14 cellular contexts compared by ENCODE assay signal in the genomic region with DNA sequence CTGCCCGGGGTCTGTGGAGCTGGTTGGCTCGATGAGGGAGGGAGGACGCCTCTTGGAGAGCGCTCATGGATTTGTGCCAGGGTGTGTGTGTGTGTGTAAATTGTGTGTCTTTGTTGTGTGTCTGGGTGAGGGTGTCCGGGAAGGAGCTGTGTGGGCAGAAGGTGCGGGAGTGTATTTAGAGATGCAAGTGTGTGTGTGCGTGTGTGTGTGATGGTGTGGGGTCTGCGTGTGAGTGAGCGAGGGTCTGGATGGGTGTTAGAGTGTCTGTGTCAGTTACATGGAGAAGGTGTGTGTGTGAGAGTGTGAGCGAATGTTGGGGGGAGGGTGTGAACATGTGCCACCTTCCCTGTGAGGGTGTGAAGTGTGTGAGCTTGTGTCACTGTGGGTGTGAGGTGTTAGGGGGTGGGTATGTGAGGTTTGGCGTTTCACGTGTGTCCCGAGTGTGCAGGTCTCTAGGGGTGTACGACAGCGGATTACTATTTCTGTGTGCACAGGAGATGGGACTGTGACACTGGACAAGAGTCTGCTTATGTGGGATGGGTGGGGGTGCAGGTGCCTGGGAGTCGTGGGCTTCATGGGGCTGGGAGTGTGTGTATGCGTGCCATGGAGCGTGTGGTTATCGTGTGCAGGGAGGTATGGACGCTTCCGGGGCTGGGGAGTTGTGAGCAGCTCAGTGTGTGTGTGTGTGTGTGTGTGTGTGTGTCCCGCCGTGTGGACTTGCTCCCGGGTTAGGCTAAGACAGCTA. TPM values are rescaled to one million over a fixed set of nuclear protein-coding genes. Genes with fewer than 3 reads are reported as not detected.
A peak's percentile ranks its signal among the peaks of the same experiment; 100 is the strongest.
DNase-seq lines count a peak whose midpoint lies in the region; ATAC-seq and TF ChIP-seq lines count a peak whose summit lies in the region.
"Had no signal": no experiment of that assay in that cellular context is flagged by ENCODE, and none has a peak within 500 bp of the region (broad histone marks: within the 10 kb centered on the region; RNA-seq: fewer than 3 reads in every experiment).

No MANE protein-coding gene starts in this region.

- H3K9me3 ChIP-seq in NT2/D1 (ENCODE audit: insufficient read depth, low read length): no peaks in the 10 kb centered on the region
- no peaks in the 10 kb centered on the region for H3K9me3 ChIP-seq in iPS-18a (ENCODE audit: control insufficient read depth, low read depth, low read length)
- H3K9me3 ChIP-seq in subcutaneous abdominal adipose tissue (ENCODE audit: control insufficient read depth in 5 of 5, low read length in 5 of 5): no peaks in the 10 kb centered on the region

- no peaks in the 10 kb centered on the region for H3K9me3 Mint-ChIP-seq in activated CD8-positive, alpha-beta T cell treated with anti-CD3 and anti-CD28 coated beads, Interleukin-2, amount 10 ng/mL, durations not matched to agents 7 days and 5 days (ENCODE audit: insufficient read depth)
- H3K9me3 Mint-ChIP-seq in activated CD8-positive, alpha-beta T cell treated with anti-CD3 and anti-CD28 coated beads for 36 hours: no peaks in the 10 kb centered on the region
- H3K9me3 Mint-ChIP-seq: T-helper 1 cell treated with Interleukin-12 subunit alpha and Interleukin-12 subunit beta and Interleukin-4 antibody, amounts not matched to agents 30 μg/mL and 1 μg/mL, for 36 hours had no signal

- DNase-seq in activated CD8-positive, alpha-beta T cell treated with anti-CD3 and anti-CD28 coated beads, Interleukin-2, amount 10 ng/mL, durations not matched to agents 7 days and 5 days: no peak
- no peak for DNase-seq in activated CD8-positive, alpha-beta T cell treated with anti-CD3 and anti-CD28 coated beads for 36 hours
- DNase-seq in NT2/D1 (ENCODE audit: low read depth, low spot score) (no peak), hippocampal formation (lab: John Stamatoyannopoulos, UW) (no peak), OCI-M2 (lab: John Stamatoyannopoulos, UW; ENCODE audit: unreplicated experiment) (no peak), COLO829 (ENCODE audit: low spot score) (no peak)
- DNase-seq: AML-193; effector CD8-positive, alpha-beta T cell had no signal

- H3K27me3 ChIP-seq in NT2/D1 (ENCODE audit: insufficient read depth, insufficient read length): peaks cover 81% of the 10 kb centered on the region
- peaks cover 69% of the 10 kb centered on the region for H3K27me3 ChIP-seq in iPS-18a (ENCODE audit: control insufficient read depth, insufficient read depth, low read length)
- peaks cover 45 to 76% (median 67%) of the 10 kb centered on the region in 5 donors for H3K27me3 ChIP-seq in subcutaneous abdominal adipose tissue (ENCODE audit: control insufficient read depth in 5 of 5, insufficient read depth in 4 of 5, low read length in 5 of 5)

- TF ChIP-seq CTCF in activated CD8-positive, alpha-beta T cell treated with anti-CD3 and anti-CD28 coated beads for 36 hours (IDR thresholded peaks at IDR 0.05): no peak

- H3K4me3 Mint-ChIP-seq in activated CD8-positive, alpha-beta T cell treated with anti-CD3 and anti-CD28 coated beads, Interleukin-2, amount 10 ng/mL, durations not matched to agents 7 days and 5 days: no peak overlapping the region
- H3K4me3 Mint-ChIP-seq in activated CD8-positive, alpha-beta T cell treated with anti-CD3 and anti-CD28 coated beads for 36 hours: no peak overlapping the region
- H3K4me3 Mint-ChIP-seq: T-helper 1 cell treated with Interleukin-12 subunit alpha and Interleukin-12 subunit beta and Interleukin-4 antibody, amounts not matched to agents 30 μg/mL and 1 μg/mL, for 36 hours had no signal

- CTCF ChIA-PET in activated CD8-positive, alpha-beta T cell treated with anti-CD3 and anti-CD28 coated beads, Interleukin-2, amount 10 ng/mL, durations not matched to agents 7 days and 5 days (lab: Charles Lee): interaction anchor here (0.8 kb wide), 1 partner anchor 23 kb away, joined by 3 read pairs; no protein-coding TSS in a partner anchor
- CTCF ChIA-PET in activated CD8-positive, alpha-beta T cell treated with anti-CD3 and anti-CD28 coated beads for 36 hours (lab: Charles Lee): interaction anchor here (1.8 kb wide), 1 partner anchor 8 kb away, joined by 4 read pairs; no protein-coding TSS in a partner anchor

- H3K27me3 Mint-ChIP-seq in activated CD8-positive, alpha-beta T cell treated with anti-CD3 and anti-CD28 coated beads, Interleukin-2, amount 10 ng/mL, durations not matched to agents 7 days and 5 days (ENCODE audit: low read depth): peaks cover 64% of the 10 kb centered on the region
- peaks cover 58% of the 10 kb centered on the region for H3K27me3 Mint-ChIP-seq in activated CD8-positive, alpha-beta T cell treated with anti-CD3 and anti-CD28 coated beads for 36 hours

- POLR2A ChIA-PET in activated CD8-positive, alpha-beta T cell treated with anti-CD3 and anti-CD28 coated beads, Interleukin-2, amount 10 ng/mL, durations not matched to agents 7 days and 5 days (lab: Charles Lee): no interaction called here
- POLR2A ChIA-PET in activated CD8-positive, alpha-beta T cell treated with anti-CD3 and anti-CD28 coated beads for 36 hours (lab: Charles Lee): no interaction called here

- H3K27ac ChIP-seq in iPS-18a (ENCODE audit: low read length): no peak overlapping the region
- no peak overlapping the region for H3K27ac ChIP-seq in subcutaneous abdominal adipose tissue (ENCODE audit: low read depth, low read length)

- peak overlapping the region; percentile 74 for H3K9ac ChIP-seq in NT2/D1 (ENCODE audit: insufficient read length, low read depth)
- no peak overlapping the region for H3K9ac ChIP-seq in iPS-18a (ENCODE audit: low read length)
- H3K9ac ChIP-seq in subcutaneous abdominal adipose tissue (ENCODE audit: low read length in 5 of 5): no peak overlapping the region

- ATAC-seq in activated CD8-positive, alpha-beta T cell treated with anti-CD3 and anti-CD28 coated beads, Interleukin-2, amount 10 ng/mL, durations not matched to agents 7 days and 5 days: no peak
- ATAC-seq in activated CD8-positive, alpha-beta T cell treated with anti-CD3 and anti-CD28 coated beads for 36 hours: no peak

- peak overlapping the region; percentile 53 for H3K4me3 ChIP-seq in NT2/D1 (ENCODE audit: insufficient read length, low read depth)
- peak overlapping the region; percentile 68 for H3K4me3 ChIP-seq in iPS-18a (ENCODE audit: low read length)
- peak overlapping the region in 4 of 5 donors; percentile 6 to 55 (median 39) for H3K4me3 ChIP-seq in subcutaneous abdominal adipose tissue (ENCODE audit: low read depth in 1 of 5, low read length in 5 of 5)

- intact Hi-C loops in activated CD8-positive, alpha-beta T cell treated with anti-CD3 and anti-CD28 coated beads for 36 hours (cut with micrococcal nuclease): loop anchor here (10.0 kb wide), 1 partner anchor 184 kb away; no protein-coding TSS in a partner anchor

- H3K27ac Mint-ChIP-seq in activated CD8-positive, alpha-beta T cell treated with anti-CD3 and anti-CD28 coated beads, Interleukin-2, amount 10 ng/mL, durations not matched to agents 7 days and 5 days: peak overlapping the region; percentile 46
- H3K27ac Mint-ChIP-seq in activated CD8-positive, alpha-beta T cell treated with anti-CD3 and anti-CD28 coated beads for 36 hours: no peak overlapping the region
- H3K27ac Mint-ChIP-seq: T-helper 1 cell treated with Interleukin-12 subunit alpha and Interleukin-12 subunit beta and Interleukin-4 antibody, amounts not matched to agents 30 μg/mL and 1 μg/mL, for 36 hours had no signal

- H3K36me3 ChIP-seq in NT2/D1 (ENCODE audit: insufficient read depth, insufficient read length, low read length) (no peaks in the 10 kb centered on the region), iPS-18a (ENCODE audit: control insufficient read depth, low read depth, low read length) (no peaks in the 10 kb centered on the region), subcutaneous abdominal adipose tissue (ENCODE audit: control insufficient read depth in 5 of 5, insufficient read depth in 5 of 5, low read length in 5 of 5) (no peaks in the 10 kb centered on the region)

- no peaks in the 10 kb centered on the region for H3K36me3 Mint-ChIP-seq in activated CD8-positive, alpha-beta T cell treated with anti-CD3 and anti-CD28 coated beads, Interleukin-2, amount 10 ng/mL, durations not matched to agents 7 days and 5 days (ENCODE audit: low read depth)
- no peaks in the 10 kb centered on the region for H3K36me3 Mint-ChIP-seq in activated CD8-positive, alpha-beta T cell treated with anti-CD3 and anti-CD28 coated beads for 36 hours (ENCODE audit: low read depth)

- H3K4me1 Mint-ChIP-seq in activated CD8-positive, alpha-beta T cell treated with anti-CD3 and anti-CD28 coated beads, Interleukin-2, amount 10 ng/mL, durations not matched to agents 7 days and 5 days (ENCODE audit: low read depth): peaks cover 11% of the 10 kb centered on the region
- peaks cover 8% of the 10 kb centered on the region for H3K4me1 Mint-ChIP-seq in activated CD8-positive, alpha-beta T cell treated with anti-CD3 and anti-CD28 coated beads for 36 hours (ENCODE audit: low read depth)

- H3K4me1 ChIP-seq in NT2/D1 (ENCODE audit: insufficient read depth, insufficient read length) (peaks cover 17% of the 10 kb centered on the region), iPS-18a (ENCODE audit: control insufficient read depth, low read depth, low read length) (peaks cover 19% of the 10 kb centered on the region), subcutaneous abdominal adipose tissue (ENCODE audit: control insufficient read depth in 5 of 5, insufficient read depth in 5 of 5, low read length in 5 of 5) (peaks cover 0 to 49% (median 34%) of the 10 kb centered on the region in 5 donors)

RNA-seq across cellular contexts. Expression of gene IGSF21, which starts 0.9 kb away (rescaled TPM):
- not detected for total RNA-seq in activated CD8-positive, alpha-beta T cell treated with anti-CD3 and anti-CD28 coated beads, Interleukin-2, amount 10 ng/mL, durations not matched to agents 7 days and 5 days
- not detected for total RNA-seq in activated CD8-positive, alpha-beta T cell treated with anti-CD3 and anti-CD28 coated beads for 36 hours
- total RNA-seq: activated CD8-positive, alpha-beta memory T cell treated with anti-CD3 and anti-CD28 coated beads for 36 hours; Daoy; MCF 10A had no signal
